In the genomic region with DNA sequence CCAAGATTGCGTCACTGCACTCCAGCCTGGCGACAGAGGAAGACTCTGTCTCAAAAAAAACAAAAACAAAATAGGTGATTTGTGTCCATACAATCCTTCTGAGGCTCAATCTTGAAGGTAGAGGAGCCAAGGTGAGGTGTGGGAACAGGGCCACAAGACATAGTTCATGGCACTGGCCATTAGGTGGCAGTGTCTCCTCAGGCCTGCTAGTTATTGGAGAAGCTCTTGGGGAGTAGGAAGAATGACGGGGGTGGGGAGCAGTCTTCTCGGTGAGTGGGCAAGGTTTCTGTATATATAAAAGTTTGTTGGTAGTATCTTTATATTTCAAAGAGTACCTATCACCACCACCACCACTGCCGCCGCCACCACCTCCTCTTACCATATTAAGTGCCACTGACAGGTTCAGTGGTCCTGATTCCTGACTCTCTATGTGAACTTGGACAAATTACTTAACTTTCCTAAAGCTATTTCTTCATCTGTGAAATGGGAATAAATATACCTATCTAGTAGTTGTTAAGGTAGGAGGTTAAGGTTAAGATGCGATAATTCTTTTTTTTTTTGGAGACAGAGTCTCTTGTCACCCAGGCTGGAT, we compare ENCODE assay signal across 8 cellular contexts. TPM values are rescaled to one million over a fixed set of nuclear protein-coding genes. Genes with fewer than 3 reads are reported as not detected.
DNase-seq lines count a peak whose midpoint lies in the region; ATAC-seq and TF ChIP-seq lines count a peak whose summit lies in the region.

No MANE protein-coding gene starts in this region.

- no peaks in the 10 kb centered on the region for H3K27me3 ChIP-seq in cardiac muscle cell
- H3K27me3 ChIP-seq in sigmoid colon = no peaks in the 10 kb centered on the region
- no peaks in the 10 kb centered on the region for H3K27me3 ChIP-seq in suprapubic skin

- TF ChIP-seq EP300 in sigmoid colon (IDR thresholded peaks at IDR 0.05) (no peak), suprapubic skin (IDR thresholded peaks at IDR 0.05) (no peak)

- intact Hi-C loops in sigmoid colon (cut with DNase I) = loop anchor here (1.0 kb wide), 1 partner anchor 185 kb away; no protein-coding TSS in a partner anchor

- DNase-seq in COLO829 (ENCODE audit: low spot score) = peak; percentile 37
- DNase-seq in GM19238 (ENCODE audit: insufficient read length, low spot score) = peak; percentile 48
- peak; percentile 44 for DNase-seq in RPMI8226
- peak in 3 of 4 experiments; percentile 18 to 38 (median 32) for DNase-seq in activated naive CD4-positive, alpha-beta T cell (lab: John Stamatoyannopoulos, UW)
- peak; percentile 64 to 67 for DNase-seq in cardiac muscle cell (ENCODE audit: low read depth in 1 of 2, low spot score in 1 of 2)
- DNase-seq in sigmoid colon = peak; percentile 67
- DNase-seq in suprapubic skin (ENCODE audit: low spot score in 2 of 2) = no peak

- TF ChIP-seq CTCF in cardiac muscle cell (IDR thresholded peaks at IDR 0.05; ENCODE audit: low read depth, low read length) (peak; percentile 84), sigmoid colon (IDR thresholded peaks at IDR 0.05) (peak in 3 of 4 experiments; percentile 44 to 74 (median 66)), suprapubic skin (IDR thresholded peaks at IDR 0.05) (peak in 1 of 2 donors; percentile 48)

- H3K9me3 ChIP-seq in cardiac muscle cell (ENCODE audit: low read depth) (no peaks in the 10 kb centered on the region), sigmoid colon (no peaks in the 10 kb centered on the region), suprapubic skin (no peaks in the 10 kb centered on the region)

- ATAC-seq in HG03175 (IDR thresholded peaks at IDR 0.05; ENCODE audit: unreplicated experiment) = peak; percentile 97

- H3K27ac ChIP-seq in cardiac muscle cell (no peak overlapping the region), sigmoid colon (no peak overlapping the region), suprapubic skin (no peak overlapping the region)

- TF ChIP-seq POLR2A in sigmoid colon (IDR thresholded peaks at IDR 0.05) = no peak
- TF ChIP-seq POLR2A in suprapubic skin (IDR thresholded peaks at IDR 0.05) = no peak

- WGBS in sigmoid colon, 2 donors = 74 to 77% methylated on average over 7 of the region's 7 CpGs
- 78% methylated on average over 7 of the region's 7 CpGs for WGBS in suprapubic skin

- H3K4me3 ChIP-seq in cardiac muscle cell (no peak overlapping the region), sigmoid colon (no peak overlapping the region), suprapubic skin (no peak overlapping the region)

- H3K36me3 ChIP-seq in cardiac muscle cell (no peaks in the 10 kb centered on the region), sigmoid colon (no peaks in the 10 kb centered on the region), suprapubic skin (no peaks in the 10 kb centered on the region)

- H3K4me1 ChIP-seq in cardiac muscle cell (ENCODE audit: low read depth) (peaks cover 9% of the 10 kb centered on the region), sigmoid colon (peaks cover 0 to 46% (median 25%) of the 10 kb centered on the region in 4 donors), suprapubic skin (peaks cover 3% of the 10 kb centered on the region)

RNA-seq across cellular contexts. Expression of a gene that starts 24.0 kb away (rescaled TPM):
- total RNA-seq in cardiac muscle cell = 17.7 and 22.5 TPM in 2 replicates
- 32.9 and 34.7 TPM in 2 replicates for polyA plus RNA-seq in cardiac muscle cell
- 100 to 1,000 TPM in 1 of 4 donors, 10 to 100 TPM in 3; 83.2 to 101 (median 91.2) TPM for total RNA-seq in sigmoid colon
- 10 to 100 TPM; 10.2 to 11.5 (median 10.4) TPM for polyA plus RNA-seq in sigmoid colon
- total RNA-seq in suprapubic skin = 10 to 100 TPM; 39.8 to 52.7 (median 47.9) TPM

Comparison
In these comparisons a context has a peak if more than half of its experiments do, and no peak if none do; other contexts are left out.
1. DNase-seq: peak in COLO829 (single experiment), GM19238 (single experiment), RPMI8226 (single experiment), activated naive CD4-positive, alpha-beta T cell (3 of 4), cardiac muscle cell (2 of 2) and sigmoid colon (single experiment); none in suprapubic skin (0 of 2).